8 cellular contexts compared by ENCODE assay signal in genomic region chr5:783047-783446, GRCh38. TPM values are rescaled to one million over a fixed set of nuclear protein-coding genes. Genes with fewer than 3 reads are reported as not detected.
A peak's percentile ranks its signal among the peaks of the same experiment; 100 is the strongest.
DNase-seq lines count a peak whose midpoint lies in the region; ATAC-seq and TF ChIP-seq lines count a peak whose summit lies in the region.
"Not testable (repeated sequence)": the region's sequence is repeated elsewhere in the genome, so short reads cannot be mapped to it uniquely, and the experiment has no call there.

No MANE protein-coding gene starts in this region.

- H3K36me3 ChIP-seq in BLaER1; MM.1S (replicated peaks; ENCODE audit: insufficient read depth, low read length); heart right ventricle; mucosa of descending colon (ENCODE audit: low read depth); gastrocnemius medialis; tibial artery: not testable (repeated sequence)

- H3F3A ChIP-seq in MM.1S (ENCODE audit: insufficient read depth, low read length): not testable (repeated sequence)

- not testable (repeated sequence) for H3K27ac ChIP-seq in BLaER1; MM.1S (ENCODE audit: low read length); tibial artery
- H3K27ac ChIP-seq in heart right ventricle: peak overlapping the region in 6 of 10 donors; percentile 11 to 66 (median 44)
- H3K27ac ChIP-seq in gastrocnemius medialis: peak overlapping the region; percentile 69 to 86 (median 75)

- not testable (repeated sequence) for H3K36me3 Mint-ChIP-seq in activated CD8-positive, alpha-beta memory T cell treated with anti-CD3 and anti-CD28 coated beads, Interleukin-2, amount 10 ng/mL, durations not matched to agents 7 days and 5 days; central memory CD8-positive, alpha-beta T cell (ENCODE audit: insufficient read depth)

- H4K20me1 ChIP-seq in BLaER1; MM.1S (ENCODE audit: insufficient read depth, low read length): not testable (repeated sequence)

- peak overlapping the region; percentile 51; the same call in 1 of the 2 replicates for H3K4me3 ChIP-seq in BLaER1
- not testable (repeated sequence) for H3K4me3 ChIP-seq in MM.1S (ENCODE audit: low read length); mucosa of descending colon
- H3K4me3 ChIP-seq in heart right ventricle: peak overlapping the region; percentile 18 to 92 (median 68)
- peak overlapping the region; percentile 42 to 98 (median 69) for H3K4me3 ChIP-seq in gastrocnemius medialis
- H3K4me3 ChIP-seq in tibial artery: peak overlapping the region; percentile 58 to 71

- not testable (repeated sequence) for H3K4me3 Mint-ChIP-seq in activated CD8-positive, alpha-beta memory T cell treated with anti-CD3 and anti-CD28 coated beads, Interleukin-2, amount 10 ng/mL, durations not matched to agents 7 days and 5 days
- H3K4me3 Mint-ChIP-seq in central memory CD8-positive, alpha-beta T cell: peak overlapping the region; percentile 77

- H3K4me1 ChIP-seq in BLaER1 (peaks cover 18% of the 10 kb centered on the region), heart right ventricle (peaks cover 0 to 20% (median 11%) of the 10 kb centered on the region in 9 donors), gastrocnemius medialis (peaks cover 0 to 12% of the 10 kb centered on the region in 2 donors), tibial artery (peaks cover 0 to 28% (median 16%) of the 10 kb centered on the region in 4 donors)
- not testable (repeated sequence) for H3K4me1 ChIP-seq in MM.1S (ENCODE audit: low read length); mucosa of descending colon (ENCODE audit: low read depth)

- H3K9me3 Mint-ChIP-seq in activated CD8-positive, alpha-beta memory T cell treated with anti-CD3 and anti-CD28 coated beads, Interleukin-2, amount 10 ng/mL, durations not matched to agents 7 days and 5 days (ENCODE audit: low read depth); central memory CD8-positive, alpha-beta T cell: not testable (repeated sequence)

- not testable (repeated sequence) for H3K9ac ChIP-seq in BLaER1; MM.1S (ENCODE audit: low read length)

- H3K79me2 ChIP-seq in MM.1S (ENCODE audit: low read length): not testable (repeated sequence)

- 0% methylated on average over 19 to 22 of the region's 22 CpGs for WGBS in heart right ventricle, 2 donors

- in situ Hi-C loops in gastrocnemius medialis (cut with MboI; ENCODE audit: low sequenced_read_pairs in 4 of 4): not testable (repeated sequence)

- H3K4me1 Mint-ChIP-seq in activated CD8-positive, alpha-beta memory T cell treated with anti-CD3 and anti-CD28 coated beads, Interleukin-2, amount 10 ng/mL, durations not matched to agents 7 days and 5 days; central memory CD8-positive, alpha-beta T cell: not testable (repeated sequence)

- H3K27me3 ChIP-seq in BLaER1: peaks cover 18% of the 10 kb centered on the region
- H3K27me3 ChIP-seq in MM.1S (replicated peaks; ENCODE audit: insufficient read depth, low read length); gastrocnemius medialis; tibial artery: not testable (repeated sequence)
- peaks cover 0 to 21% (median 0%) of the 10 kb centered on the region in 7 donors for H3K27me3 ChIP-seq in heart right ventricle

- H3K27me3 Mint-ChIP-seq in activated CD8-positive, alpha-beta memory T cell treated with anti-CD3 and anti-CD28 coated beads, Interleukin-2, amount 10 ng/mL, durations not matched to agents 7 days and 5 days; central memory CD8-positive, alpha-beta T cell: not testable (repeated sequence)

- not testable (repeated sequence) for H3K9me2 ChIP-seq in MM.1S (replicated peaks; ENCODE audit: insufficient read depth, low read length)

- H3K4me2 ChIP-seq in BLaER1 (peak overlapping the region; percentile 81), MM.1S (ENCODE audit: low read depth, low read length) (peak overlapping the region; percentile 37; the same call in 1 of the 2 replicates)

- not testable (repeated sequence) for H2AFZ ChIP-seq in MM.1S (ENCODE audit: low read length)

- not testable (repeated sequence) for TF ChIP-seq POLR2A in gastrocnemius medialis (IDR thresholded peaks at IDR 0.05)

- not testable (repeated sequence) for H3K9me3 ChIP-seq in BLaER1; MM.1S (replicated peaks; ENCODE audit: insufficient read depth, low read length); heart right ventricle; mucosa of descending colon; gastrocnemius medialis; tibial artery

- ATAC-seq in activated CD8-positive, alpha-beta memory T cell treated with anti-CD3 and anti-CD28 coated beads, Interleukin-2, amount 10 ng/mL, durations not matched to agents 7 days and 5 days: peak; percentile 19
- not testable (repeated sequence) for ATAC-seq in central memory CD8-positive, alpha-beta T cell (replicated peaks; ENCODE audit: extremely low read depth, poor library complexity, severe bottlenecking)
- ATAC-seq in heart right ventricle: peak; percentile 67 to 90 (median 80)
- ATAC-seq in mucosa of descending colon: peak; percentile 67
- peak; percentile 45 to 60 for ATAC-seq in gastrocnemius medialis

- TF ChIP-seq CTCF in MM.1S (IDR thresholded peaks at IDR 0.05; ENCODE audit: low read length); heart right ventricle (IDR thresholded peaks at IDR 0.05); mucosa of descending colon (IDR thresholded peaks at IDR 0.05); gastrocnemius medialis (IDR thresholded peaks at IDR 0.05 in 4 of 5, conservative IDR thresholded peaks at IDR 0.05 in 1 of 5); tibial artery (IDR thresholded peaks at IDR 0.05): not testable (repeated sequence)

- H3K27ac Mint-ChIP-seq in activated CD8-positive, alpha-beta memory T cell treated with anti-CD3 and anti-CD28 coated beads, Interleukin-2, amount 10 ng/mL, durations not matched to agents 7 days and 5 days; central memory CD8-positive, alpha-beta T cell (ENCODE audit: low read depth): not testable (repeated sequence)

- DNase-seq in MM.1S; activated CD8-positive, alpha-beta memory T cell treated with anti-CD3 and anti-CD28 coated beads, Interleukin-2, amount 10 ng/mL, durations not matched to agents 7 days and 5 days: not testable (repeated sequence)
- peak; percentile 10 to 22 for DNase-seq in central memory CD8-positive, alpha-beta T cell (ENCODE audit: low spot score in 2 of 2)
- peak in 1 of 2 donors; percentile 70 for DNase-seq in heart right ventricle
- DNase-seq in mucosa of descending colon: peak; percentile 66 to 72 (median 66)
- DNase-seq in gastrocnemius medialis: peak in 1 of 2 donors; percentile 64
- DNase-seq in tibial artery: peak in 1 of 2 donors; percentile 83

- CTCF ChIA-PET in activated CD8-positive, alpha-beta memory T cell treated with anti-CD3 and anti-CD28 coated beads, Interleukin-2, amount 10 ng/mL, durations not matched to agents 7 days and 5 days (lab: Charles Lee): not testable (repeated sequence)

- intact Hi-C loops in heart right ventricle (cut with DNase I) (loop anchor here in 2 of 10 donors (10.0 kb wide), 2 partner anchors 88 to 108 kb away; partner anchors contain the start of gene TPPP (in 1 of the 2)), gastrocnemius medialis (cut with DNase I; ENCODE audit: low total_unique reads) (loop anchor here (5.0 kb wide), 1 partner anchor 91 kb away; the partner anchor contains the start of gene TPPP), tibial artery (cut with DNase I; ENCODE audit: low total_unique reads) (loop anchor here (5.0 kb wide), 1 partner anchor 91 kb away; the partner anchor contains the start of gene TPPP)
- intact Hi-C loops in mucosa of descending colon (cut with DNase I, micrococcal nuclease): not testable (repeated sequence)

RNA-seq across cellular contexts. Expression of gene ZDHHC11B, which starts 1.5 kb away (rescaled TPM):
- under 1 TPM in 1 of 2 experiments, not detected in 1; 0.21 TPM for total RNA-seq in activated CD8-positive, alpha-beta memory T cell treated with anti-CD3 and anti-CD28 coated beads, Interleukin-2, amount 10 ng/mL, durations not matched to agents 7 days and 5 days
- total RNA-seq in heart right ventricle (10 to 100 TPM in 5 of 10 donors, 1 to 10 TPM in 5; 5.0 to 46.6 (median 10.3) TPM), mucosa of descending colon (1 to 10 TPM in 2 of 3 donors, under 1 TPM in 1; 0.41 to 6.4 (median 4.6) TPM), gastrocnemius medialis (1 to 10 TPM in 2 of 4 donors, under 1 TPM in 2; 0.24 to 1.2 (median 0.71) TPM)
- 10 to 100 TPM in 1 of 2 donors, 1 to 10 TPM in 1; 4.7 to 20.1 TPM for polyA plus RNA-seq in heart right ventricle
